Comparison of ENCODE assay signal across 8 cellular contexts in genomic region chr22:45994516-45995404, GRCh38. TPM values are rescaled to one million over a fixed set of nuclear protein-coding genes. Genes with fewer than 3 reads are reported as not detected.
DNase-seq lines count a peak whose midpoint lies in the region; ATAC-seq, FAIRE-seq and TF ChIP-seq lines count a peak whose summit lies in the region.

No MANE protein-coding gene starts in this region.

- H3K4me3 Mint-ChIP-seq in T-helper 17 cell: peak overlapping the region; percentile 1

- H3K4me1 Mint-ChIP-seq in T-helper 17 cell: peaks cover 6% of the 10 kb centered on the region

- no peaks in the 10 kb centered on the region for H3K9me3 ChIP-seq in T-helper 17 cell (ENCODE audit: control insufficient read depth, low read length, poor library complexity, severe bottlenecking)
- H3K9me3 ChIP-seq in adrenal gland (replicated peaks in 1 of 3): no peaks in the 10 kb centered on the region
- no peaks in the 10 kb centered on the region for H3K9me3 ChIP-seq in right atrium auricular region
- no peaks in the 10 kb centered on the region for H3K9me3 ChIP-seq in small intestine (ENCODE audit: control insufficient read depth, low read depth)

- H3K27ac ChIP-seq in adrenal gland (no peak overlapping the region), right atrium auricular region (no peak overlapping the region), small intestine (ENCODE audit: low read depth in 1 of 2, low read length in 1 of 2) (no peak overlapping the region)

- intact Hi-C loops in adrenal gland (cut with DNase I): loop anchor here (5.0 to 10.0 kb wide), 2 partner anchors 318 to 320 kb away; no protein-coding TSS in a partner anchor

- H3K4me1 ChIP-seq in adrenal gland (replicated peaks in 1 of 2) (peaks cover 36 to 49% of the 10 kb centered on the region in 2 donors), right atrium auricular region (peaks cover 0 to 56% of the 10 kb centered on the region in 2 donors), small intestine (ENCODE audit: control insufficient read depth in 2 of 2, insufficient read depth in 1 of 2, low read depth in 1 of 2, low read length in 1 of 2) (no peaks in the 10 kb centered on the region)

- peak overlapping the region; percentile 41 for H3K27ac Mint-ChIP-seq in T-helper 17 cell

- H3K36me3 Mint-ChIP-seq in T-helper 17 cell (ENCODE audit: low read depth): no peaks in the 10 kb centered on the region

- no peaks in the 10 kb centered on the region for H3K27me3 ChIP-seq in adrenal gland
- H3K27me3 ChIP-seq in right atrium auricular region: no peaks in the 10 kb centered on the region
- H3K27me3 ChIP-seq in small intestine (ENCODE audit: control insufficient read depth in 2 of 2, insufficient read depth in 2 of 2, low read length in 2 of 2): no peaks in the 10 kb centered on the region

- FAIRE-seq in small intestine (lab: Jason Lieb, UNC): no peak

- H3K4me3 ChIP-seq in adrenal gland: no peak overlapping the region
- no peak overlapping the region for H3K4me3 ChIP-seq in right atrium auricular region
- H3K4me3 ChIP-seq in small intestine (ENCODE audit: low read depth in 1 of 2, low read length in 2 of 2): no peak overlapping the region

- ATAC-seq in T-helper 17 cell (peak; percentile 76), HG03175 (IDR thresholded peaks at IDR 0.05; ENCODE audit: unreplicated experiment) (no peak), HG03460 (IDR thresholded peaks at IDR 0.05; ENCODE audit: unreplicated experiment) (no peak)

- H3K36me3 ChIP-seq in adrenal gland (replicated peaks in 1 of 2) (no peaks in the 10 kb centered on the region), right atrium auricular region (no peaks in the 10 kb centered on the region), small intestine (ENCODE audit: control insufficient read depth in 2 of 2, insufficient read depth in 2 of 2, low read length in 2 of 2) (no peaks in the 10 kb centered on the region)

- WGBS in adrenal gland, 4 donors: 35 to 80% (median 37%) methylated on average over 3 to 27 of the region's 27 CpGs
- WGBS in small intestine, 3 donors: 35 to 39% (median 37%) methylated on average over 24 to 27 of the region's 27 CpGs

- peak; percentile 96 to 99 (median 98) for TF ChIP-seq CTCF in adrenal gland (IDR thresholded peaks at IDR 0.05)
- TF ChIP-seq CTCF in right atrium auricular region (IDR thresholded peaks at IDR 0.05): peak; percentile 98

- no peak for TF ChIP-seq POLR2A in adrenal gland (IDR thresholded peaks at IDR 0.05)

- DNase-seq in COLO829 (ENCODE audit: low spot score) (peak; percentile 77), HuH-7 (ENCODE audit: low spot score) (peak; percentile 92), T-helper 17 cell (peak; percentile 59 to 83 (median 67)), adrenal gland (peak; percentile 84 to 94 (median 88)), right atrium auricular region (ENCODE audit: low spot score) (peak; percentile 86), small intestine (peak; percentile 67)

- H3K27me3 Mint-ChIP-seq in T-helper 17 cell: peaks cover 18% of the 10 kb centered on the region

RNA-seq across cellular contexts. Expression of gene WNT7B, which starts 17.8 kb away (rescaled TPM):
- not detected for total RNA-seq in T-helper 17 cell
- under 1 TPM in 3 of 8 donors, not detected in 5; 0.07 to 0.24 (median 0.13) TPM for total RNA-seq in adrenal gland
- under 1 TPM in 1 of 3 donors, not detected in 2; 0.16 TPM for polyA plus RNA-seq in adrenal gland
- total RNA-seq in right atrium auricular region: under 1 TPM in 1 of 2 donors, not detected in 1; 0.19 TPM
- under 1 TPM in 2 of 3 donors, not detected in 1; 0.03 to 0.22 TPM for polyA plus RNA-seq in small intestine
